ENCODE assay signal across 25 cellular contexts in genomic region chr22:28768701-28769393, GRCh38. TPM values are rescaled to one million over a fixed set of nuclear protein-coding genes. Genes with fewer than 3 reads are reported as not detected.
DNase-seq lines count a peak whose midpoint lies in the region; ATAC-seq, FAIRE-seq and TF ChIP-seq lines count a peak whose summit lies in the region.
"Had no signal": no experiment of that assay in that cellular context is flagged by ENCODE, and none has a peak within 500 bp of the region (broad histone marks: within the 10 kb centered on the region; RNA-seq: fewer than 3 reads in every experiment).

No MANE protein-coding gene starts in this region.

- TF ChIP-seq CTCF in H1 (IDR thresholded peaks at IDR 0.05; ENCODE audit: control extremely low read depth in 1 of 3, insufficient read depth in 1 of 3, low read depth in 1 of 3, low read length in 3 of 3) (no peak), neural progenitor cell (IDR thresholded peaks at IDR 0.05) (no peak), transverse colon (IDR thresholded peaks at IDR 0.05) (no peak)

- H3K79me2 ChIP-seq in H1 (ENCODE audit: control insufficient read depth in 1 of 2, insufficient read depth in 2 of 2, low read length in 2 of 2) (peaks cover 0 to 8% of the 10 kb centered on the region in 2 experiments; a peak in 2 of 4 replicates), neural progenitor cell (ENCODE audit: low read depth) (peaks cover 9% of the 10 kb centered on the region)

- H2BK120ac ChIP-seq in H1 (replicated peaks; ENCODE audit: low read depth, low read length) = no peak overlapping the region

- no peak overlapping the region for H3K4me3 ChIP-seq in H1 (ENCODE audit: extremely low read depth in 1 of 4, insufficient read depth in 2 of 4, low read depth in 3 of 4, low read length in 4 of 4)
- H3K4me3 ChIP-seq in neural progenitor cell = no peak overlapping the region
- no peak overlapping the region for H3K4me3 ChIP-seq in transverse colon

- peaks cover 4% of the 10 kb centered on the region for H3K23me2 ChIP-seq in H1 (ENCODE audit: low read depth, low read length)

- H3K9me3 ChIP-seq in H1 (ENCODE audit: insufficient read depth in 2 of 2, low read depth in 1 of 2, low read length in 1 of 2) = no peaks in the 10 kb centered on the region
- no peaks in the 10 kb centered on the region for H3K9me3 ChIP-seq in neural progenitor cell (ENCODE audit: low read depth)
- no peaks in the 10 kb centered on the region for H3K9me3 ChIP-seq in transverse colon

- 85% methylated on average over 6 of the region's 6 CpGs; no CpG with 5 or more reads in 1 of the 2 experiments for WGBS in H1 (ENCODE audit: extremely low coverage in 1 of 2, insufficient coverage in 1 of 2, insufficient read length in 1 of 2, insufficient replicate concordance in 2 of 2, low coverage in 1 of 2, low lambda C conversion rate in 2 of 2, missing lambda C conversion rate in 1 of 2), 2 experiments
- WGBS in transverse colon (ENCODE audit: low coverage in 1 of 2), 2 donors = 68 to 81% methylated on average over 4 to 6 of the region's 6 CpGs

- in situ Hi-C loops in transverse colon (cut with MboI; ENCODE audit: low pct_ligation_motif_present in 1 of 4, low pct_unique_long_range_greater_than_20kb in 1 of 4, low sequenced_read_pairs in 3 of 4) = no loop called here

- no peak overlapping the region for H3K4me3 Mint-ChIP-seq in neural progenitor cell

- peak overlapping the region; percentile 19; the same call in 1 of the 2 replicates for H2BK15ac ChIP-seq in H1 (ENCODE audit: low read length)

- H2AK5ac ChIP-seq in H1 (ENCODE audit: low read depth, low read length) = no peak overlapping the region

- POLR2A ChIA-PET in H1 (lab: Charles Lee; ENCODE audit: partially characterized antibody) = interaction anchor here (0.6 to 5.5 kb wide), 5 partner anchors 8 to 31 kb away, joined by 3 to 31 read pairs (median 3); partner anchors contain the start of genes CHEK2, HSCB and XBP1

- peak; percentile 11 for DNase-seq in NCI-H748 (lab: John Stamatoyannopoulos, UW; ENCODE audit: unreplicated experiment)
- no peak for DNase-seq in NCI-H748 treated with DMSO at 0.1 percent for 48 hours (lab: John Stamatoyannopoulos, UW)
- peak; percentile 35 for DNase-seq in NAMALWA (ENCODE audit: low spot score)
- no peak for DNase-seq in H1 (ENCODE audit: low read depth in 1 of 2, low spot score in 2 of 2)
- no peak for DNase-seq in neural progenitor cell (ENCODE audit: low spot score)
- DNase-seq in transverse colon = no peak
- no peak for DNase-seq in dedifferentiated amniotic fluid mesenchymal stem cell (ENCODE audit: extremely low spot score)
- DNase-seq: 8988T; AML-193; C1 segment of cervical spinal cord; CD8-positive, alpha-beta memory T cell; EL; KBM-7; MM.1S; NCI-H1092; NCI-H1436; NCI-H187 treated with DMSO at 0.1 percent for 48 hours; NCI-H2107; NCI-H446 treated with DMSO at 0.1 percent for 48 hours; NCI-H774; NK-92 treated with Interleukin-12 subunit alpha and Interleukin-12 subunit beta, amount 100 ng/mL, for 24 hours; SIG-M5 had no signal

- peaks cover 8% of the 10 kb centered on the region for H3K4me1 Mint-ChIP-seq in neural progenitor cell

- peaks cover 5% of the 10 kb centered on the region for H3K36me3 Mint-ChIP-seq in neural progenitor cell

- H4K91ac ChIP-seq in H1 (replicated peaks; ENCODE audit: insufficient read length, low read length) = no peak overlapping the region

- H3K23ac ChIP-seq in H1 (ENCODE audit: insufficient read length) = no peak overlapping the region

- no peak overlapping the region for H2AFZ ChIP-seq in H1 (ENCODE audit: low read length)
- H2AFZ ChIP-seq in neural progenitor cell (replicated peaks) = no peak overlapping the region

- H3K4me1 ChIP-seq in H1 (replicated peaks in 1 of 4; ENCODE audit: control insufficient read depth in 3 of 4, insufficient read depth in 4 of 4, low read length in 3 of 4) = peaks cover 0 to 3% (median 0%) of the 10 kb centered on the region in 4 experiments; a peak in 2 of 7 replicates
- H3K4me1 ChIP-seq in neural progenitor cell = peaks cover 5% of the 10 kb centered on the region
- peaks cover 0 to 7% (median 4%) of the 10 kb centered on the region in 4 donors for H3K4me1 ChIP-seq in transverse colon

- H2BK20ac ChIP-seq in H1 (ENCODE audit: low read length) = no peak overlapping the region; the same call in 1 of the 2 replicates

- no peak overlapping the region for H3K14ac ChIP-seq in H1 (ENCODE audit: insufficient read length)

- no peak for TF ChIP-seq POLR2A in H1 (IDR thresholded peaks at IDR 0.05; ENCODE audit: control extremely low read depth in 1 of 2, low read depth in 2 of 2, low read length in 2 of 2)
- no peak for TF ChIP-seq POLR2A in transverse colon (IDR thresholded peaks at IDR 0.05)

- no peaks in the 10 kb centered on the region for H3K36me3 ChIP-seq in H1 (ENCODE audit: control insufficient read depth in 2 of 4, insufficient read depth in 4 of 4, low read length in 3 of 4)
- H3K36me3 ChIP-seq in neural progenitor cell = no peaks in the 10 kb centered on the region
- no peaks in the 10 kb centered on the region for H3K36me3 ChIP-seq in transverse colon

- H4K8ac ChIP-seq in H1 (ENCODE audit: extremely low read depth, insufficient read depth, low read length) = no peak overlapping the region

- no peak overlapping the region for H3K18ac ChIP-seq in H1 (ENCODE audit: extremely low read depth, low read length)

- H3K4ac ChIP-seq in H1 (replicated peaks; ENCODE audit: insufficient read length, low read depth, low read length) = no peak overlapping the region

- no peak for TF ChIP-seq EP300 in H1 (IDR thresholded peaks at IDR 0.05; ENCODE audit: borderline replicate concordance in 1 of 2, low read depth in 2 of 2, low read length in 2 of 2)
- no peak for TF ChIP-seq EP300 in transverse colon (IDR thresholded peaks at IDR 0.05; ENCODE audit: low read depth)

- no peaks in the 10 kb centered on the region for H3F3A ChIP-seq in neural progenitor cell (ENCODE audit: low read depth)

- no peak overlapping the region for H4K5ac ChIP-seq in H1 (ENCODE audit: insufficient read length, low read depth, low read length)

- peaks cover 5% of the 10 kb centered on the region for H3K27me3 Mint-ChIP-seq in neural progenitor cell (ENCODE audit: insufficient read depth, low read depth)
- H3K27me3 Mint-ChIP-seq: CD8-positive, alpha-beta memory T cell had no signal

- H3K79me1 ChIP-seq in H1 (ENCODE audit: low read depth, low read length) = 0 out of 2 replicates have a peak, but pooled peaks cover 3% of the 10 kb centered on the region

- intact Hi-C loops in transverse colon (cut with DNase I; ENCODE audit: low total_unique reads) = no loop called here

- no peak overlapping the region for H3K27ac ChIP-seq in H1 (ENCODE audit: low read depth, low read length)
- H3K27ac ChIP-seq in neural progenitor cell = no peak overlapping the region
- no peak overlapping the region for H3K27ac ChIP-seq in transverse colon

- H3K27me3 ChIP-seq in H1 (replicated peaks in 1 of 4; ENCODE audit: control insufficient read depth in 3 of 4, extremely low read depth in 1 of 4, insufficient read depth in 3 of 4, low read length in 3 of 4) (no peaks in the 10 kb centered on the region), neural progenitor cell (no peaks in the 10 kb centered on the region), transverse colon (no peaks in the 10 kb centered on the region)

- CTCF ChIA-PET in H1 (lab: Charles Lee; ENCODE audit: partially characterized antibody) = interaction anchor here (0.6 to 1.3 kb wide), 2 partner anchors 18 to 35 kb away, joined by 3 read pairs; no protein-coding TSS in a partner anchor

- H3K27ac Mint-ChIP-seq in neural progenitor cell = peak overlapping the region; percentile 33

- no peak for TF ChIP-seq RAD21 in H1 (IDR thresholded peaks at IDR 0.05 in 1 of 2, conservative IDR thresholded peaks at IDR 0.05 in 1 of 2; ENCODE audit: low read depth in 2 of 2, low read length in 2 of 2)

- no peak overlapping the region for H2BK12ac ChIP-seq in H1 (ENCODE audit: low read depth, low read length)

- H3K4me2 ChIP-seq in H1 (ENCODE audit: insufficient read depth in 1 of 2, low read depth in 2 of 2, low read length in 2 of 2) (no peak overlapping the region), neural progenitor cell (no peak overlapping the region)

- H3K9me3 Mint-ChIP-seq in neural progenitor cell = peaks cover 2% of the 10 kb centered on the region
- H3K9me3 Mint-ChIP-seq: CD8-positive, alpha-beta memory T cell had no signal

- H2BK5ac ChIP-seq in H1 (ENCODE audit: low read depth, low read length) = no peak overlapping the region

- no peak overlapping the region for H3K56ac ChIP-seq in H1 (replicated peaks; ENCODE audit: insufficient read length, low read depth, low read length)

- H4K20me1 ChIP-seq in H1 (replicated peaks in 1 of 2; ENCODE audit: control insufficient read depth in 1 of 2, insufficient read depth in 2 of 2, low read length in 2 of 2) (peaks cover 0 to 2% of the 10 kb centered on the region in 2 experiments), neural progenitor cell (ENCODE audit: low read depth) (peaks cover 4% of the 10 kb centered on the region)

- no peak for FAIRE-seq in H1 (lab: Jason Lieb, UNC)

- H3K9ac ChIP-seq in H1 (replicated peaks in 1 of 4; ENCODE audit: extremely low read depth in 1 of 4, low read depth in 3 of 4, low read length in 3 of 4) = no peak overlapping the region
- no peak overlapping the region for H3K9ac ChIP-seq in neural progenitor cell

- ATAC-seq in HG02840 (IDR thresholded peaks at IDR 0.05; ENCODE audit: low FRiP score, unreplicated experiment) = no peak
- ATAC-seq: Panc1, SK-N-SH treated with all-trans-retinoic acid at 6 μM for 48 hours had no signal

RNA-seq across cellular contexts. Expression of gene CCDC117, which starts 3.6 kb away (rescaled TPM):
- 40.4 and 43.1 TPM in 2 replicates for total RNA-seq in H1 (2021; fragmentation: NEBNext Ultra II Directional; extraction: Animal tissue kit (Norgen Biotek cat#: 25700))
- polyA plus RNA-seq in H1 (2011; rRNA removed) = 5.9 and 9.1 TPM in 2 replicates
- 14.7 TPM for polyA plus RNA-seq in H1 (2011; cell fraction: cytosol; rRNA removed)
- 3.4 TPM for polyA plus RNA-seq in H1 (2011; cell fraction: nucleus; rRNA removed)
- polyA plus RNA-seq in H1 (2012, experiment 1 of 2) = 15.2 to 44.0 TPM (median 17.7 TPM) in 4 replicates
- 5.5 TPM for polyA plus RNA-seq in H1 (2012, experiment 2 of 2)
- polyA plus RNA-seq in H1 (2013, experiment 1 of 2) = 21.7 TPM
- 23.0 TPM for polyA plus RNA-seq in H1 (2013, experiment 2 of 2)
- polyA minus RNA-seq in H1 (2011; rRNA and poly(A)+ RNA removed) = 8.2 and 8.8 TPM in 2 replicates
- 14.6 TPM for polyA minus RNA-seq in H1 (2011; cell fraction: cytosol; rRNA and poly(A)+ RNA removed)
- polyA minus RNA-seq in H1 (2011; cell fraction: nucleus; rRNA and poly(A)+ RNA removed) = 10.3 TPM
- 59.1 and 80.2 TPM in 2 replicates for total RNA-seq in neural progenitor cell (ENCODE audit: low replicate concordance)
- total RNA-seq in transverse colon = 10 to 100 TPM; 16.8 to 25.6 (median 20.6) TPM

RNA-seq across cellular contexts. Expression of gene HSCB, which starts 27.0 kb away (rescaled TPM):
- 15.4 and 16.6 TPM in 2 replicates for total RNA-seq in H1 (2021; fragmentation: NEBNext Ultra II Directional; extraction: Animal tissue kit (Norgen Biotek cat#: 25700))
- 14.7 and 16.1 TPM in 2 replicates for polyA plus RNA-seq in H1 (2011; rRNA removed)
- polyA plus RNA-seq in H1 (2011; cell fraction: cytosol; rRNA removed) = 16.7 TPM
- 8.7 TPM for polyA plus RNA-seq in H1 (2011; cell fraction: nucleus; rRNA removed)
- polyA plus RNA-seq in H1 (2012, experiment 1 of 2) = 14.1 to 21.6 TPM (median 18.6 TPM) in 4 replicates
- polyA plus RNA-seq in H1 (2012, experiment 2 of 2) = 11.8 TPM
- 16.3 TPM for polyA plus RNA-seq in H1 (2013, experiment 1 of 2)
- polyA plus RNA-seq in H1 (2013, experiment 2 of 2) = 15.3 TPM
- polyA minus RNA-seq in H1 (2011; rRNA and poly(A)+ RNA removed) = 4.6 and 6.5 TPM in 2 replicates
- 2.5 TPM for polyA minus RNA-seq in H1 (2011; cell fraction: cytosol; rRNA and poly(A)+ RNA removed)
- 10.3 TPM for polyA minus RNA-seq in H1 (2011; cell fraction: nucleus; rRNA and poly(A)+ RNA removed)
- total RNA-seq in neural progenitor cell (ENCODE audit: low replicate concordance) (19.0 and 29.7 TPM in 2 replicates), transverse colon (10 to 100 TPM in 3 of 4 donors, 1 to 10 TPM in 1; 2.6 to 25.3 (median 20.5) TPM)

RNA-seq across cellular contexts. Expression of gene CHEK2, which starts 27.2 kb away (rescaled TPM):
- total RNA-seq in H1 (2021; fragmentation: NEBNext Ultra II Directional; extraction: Animal tissue kit (Norgen Biotek cat#: 25700)) = 73.8 and 74.9 TPM in 2 replicates
- polyA plus RNA-seq in H1 (2011; rRNA removed) = 89.5 and 109 TPM in 2 replicates
- 104 TPM for polyA plus RNA-seq in H1 (2011; cell fraction: cytosol; rRNA removed)
- 41.4 TPM for polyA plus RNA-seq in H1 (2011; cell fraction: nucleus; rRNA removed)
- polyA plus RNA-seq in H1 (2012, experiment 1 of 2) = 55.1 to 84.8 TPM (median 62.8 TPM) in 4 replicates
- 52.9 TPM for polyA plus RNA-seq in H1 (2012, experiment 2 of 2)
- 58.8 TPM for polyA plus RNA-seq in H1 (2013, experiment 1 of 2)
- 56.1 TPM for polyA plus RNA-seq in H1 (2013, experiment 2 of 2)
- polyA minus RNA-seq in H1 (2011; rRNA and poly(A)+ RNA removed) = 56.5 and 69.5 TPM in 2 replicates
- polyA minus RNA-seq in H1 (2011; cell fraction: cytosol; rRNA and poly(A)+ RNA removed) = 63.6 TPM
- polyA minus RNA-seq in H1 (2011; cell fraction: nucleus; rRNA and poly(A)+ RNA removed) = 41.2 TPM
- total RNA-seq in neural progenitor cell (ENCODE audit: low replicate concordance) (48.7 and 94.4 TPM in 2 replicates), transverse colon (10 to 100 TPM in 2 of 4 donors, 1 to 10 TPM in 1, not detected in 1; 6.6 to 12.1 (median 10.8) TPM)

RNA-seq across cellular contexts. Expression of gene XBP1, which starts 31.5 kb away (rescaled TPM):
- total RNA-seq in H1 (2021; fragmentation: NEBNext Ultra II Directional; extraction: Animal tissue kit (Norgen Biotek cat#: 25700)) = 128 and 131 TPM in 2 replicates
- 76.3 and 99.8 TPM in 2 replicates for polyA plus RNA-seq in H1 (2011; rRNA removed)
- polyA plus RNA-seq in H1 (2011; cell fraction: cytosol; rRNA removed) = 84.1 TPM
- polyA plus RNA-seq in H1 (2011; cell fraction: nucleus; rRNA removed) = 85.0 TPM
- polyA plus RNA-seq in H1 (2012, experiment 1 of 2) = 77.8 to 88.7 TPM (median 84.7 TPM) in 4 replicates
- 117 TPM for polyA plus RNA-seq in H1 (2012, experiment 2 of 2)
- polyA plus RNA-seq in H1 (2013, experiment 1 of 2) = 162 TPM
- polyA plus RNA-seq in H1 (2013, experiment 2 of 2) = 173 TPM
- polyA minus RNA-seq in H1 (2011; rRNA and poly(A)+ RNA removed) = 195 and 221 TPM in 2 replicates
- polyA minus RNA-seq in H1 (2011; cell fraction: cytosol; rRNA and poly(A)+ RNA removed) = 84.3 TPM
- polyA minus RNA-seq in H1 (2011; cell fraction: nucleus; rRNA and poly(A)+ RNA removed) = 63.4 TPM
- total RNA-seq in neural progenitor cell (ENCODE audit: low replicate concordance) = 72.7 and 73.9 TPM in 2 replicates
- 100 to 1,000 TPM in 3 of 4 donors, 10 to 100 TPM in 1; 68.1 to 263 (median 190) TPM for total RNA-seq in transverse colon

Comparison
In these comparisons a context has a peak if more than half of its experiments do, and no peak if none do; other contexts are left out.
1. DNase-seq: peak in NCI-H748 (single experiment) and NAMALWA (single experiment); none in NCI-H748 treated with DMSO at 0.1 percent for 48 hours (single experiment), H1 (0 of 2), neural progenitor cell (single experiment), transverse colon (single experiment) and dedifferentiated amniotic fluid mesenchymal stem cell (single experiment).